ENCODE assay signal across 9 cellular contexts in the genomic region with DNA sequence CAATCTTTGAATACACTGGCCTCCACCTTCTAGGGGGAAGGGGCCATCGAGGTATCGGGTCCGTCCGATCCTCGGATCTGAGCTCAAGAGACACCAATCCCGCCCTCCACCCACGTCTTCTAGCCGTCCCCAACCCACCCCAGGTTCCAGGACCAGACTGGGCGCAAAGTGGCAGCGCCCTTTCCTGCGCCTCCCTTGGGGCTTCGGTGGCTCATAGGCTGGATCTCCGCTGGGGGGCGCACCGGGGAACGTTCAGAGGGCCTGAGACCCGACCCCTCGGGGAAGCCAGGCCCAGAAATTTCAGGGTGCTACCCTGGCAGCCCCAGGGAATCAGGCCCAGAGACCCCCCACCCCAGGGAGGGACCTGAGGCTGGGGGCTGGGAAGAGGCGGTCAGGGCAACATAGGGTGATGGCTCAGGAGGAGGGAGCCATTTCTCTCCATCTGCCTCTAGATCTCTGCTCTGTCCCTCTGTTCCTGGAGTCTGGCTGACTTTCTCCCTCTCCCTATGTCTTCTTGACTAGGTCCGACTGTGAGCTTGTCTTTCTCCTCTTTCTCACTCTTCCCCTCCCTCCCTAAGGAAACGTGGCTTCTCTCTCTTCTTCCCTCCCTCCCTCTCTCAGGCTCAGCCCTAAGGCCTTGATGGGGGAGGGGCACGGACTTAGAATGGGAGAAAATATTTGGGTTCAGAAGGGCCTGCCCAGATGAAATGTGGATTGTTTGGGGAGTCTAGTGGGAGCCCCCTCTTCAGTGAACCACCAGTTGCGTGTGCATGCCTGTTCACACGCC. TPM values are rescaled to one million over a fixed set of nuclear protein-coding genes. Genes with fewer than 3 reads are reported as not detected.
A peak's percentile ranks its signal among the peaks of the same experiment; 100 is the strongest.
DNase-seq lines count a peak whose midpoint lies in the region; ATAC-seq and TF ChIP-seq lines count a peak whose summit lies in the region.
"Had no signal": no experiment of that assay in that cellular context is flagged by ENCODE, and none has a peak within 500 bp of the region (broad histone marks: within the 10 kb centered on the region; RNA-seq: fewer than 3 reads in every experiment).

No MANE protein-coding gene starts in this region.

- CTCF ChIA-PET in HEK293T (lab: Yijun Ruan, JAX): interaction anchor here (0.8 to 2.7 kb wide), 10 partner anchors 9 to 41 kb away, joined by 3 to 20 read pairs (median 4); no protein-coding TSS in a partner anchor

- H3K27me3 ChIP-seq in heart left ventricle: peaks cover 0 to 24% (median 0%) of the 10 kb centered on the region in 9 donors

- H3K4me3 Mint-ChIP-seq in activated T-cell treated with anti-CD3 and anti-CD28 coated beads, Interleukin-2, amount 50 U/mL, for 24 hours: peak overlapping the region; percentile 30

- peaks cover 8% of the 10 kb centered on the region for H3K4me1 Mint-ChIP-seq in activated T-cell treated with anti-CD3 and anti-CD28 coated beads, Interleukin-2, amount 50 U/mL, for 24 hours (ENCODE audit: low read depth)

- POLR2A ChIA-PET in HEK293T (lab: Yijun Ruan, JAX): interaction anchor here (1.4 to 4.1 kb wide), 8 partner anchors 11 to 41 kb away, joined by 3 to 26 read pairs (median 8); no protein-coding TSS in a partner anchor

- no peaks in the 10 kb centered on the region for H3K9me3 ChIP-seq in heart left ventricle

- 18 to 29% (median 22%) methylated on average over 15 to 24 of the region's 24 CpGs for WGBS in heart left ventricle, 4 donors

- peak in 3 of 4 donors; percentile 27 to 50 (median 43) for ATAC-seq in heart left ventricle
- peak; percentile 32 for ATAC-seq in sciatic nerve
- ATAC-seq in GM18907 (IDR thresholded peaks at IDR 0.05; ENCODE audit: unreplicated experiment): no peak

- TF ChIP-seq POLR2A in heart left ventricle (IDR thresholded peaks at IDR 0.05): no peak

- no peaks in the 10 kb centered on the region for H3K36me3 ChIP-seq in heart left ventricle

- H3K27ac ChIP-seq in heart left ventricle: peak overlapping the region; percentile 60 to 89 (median 80)
- H3K27ac ChIP-seq: epithelial cell of prostate had no signal

- peak overlapping the region; percentile 48 to 87 (median 72) for H3K4me3 ChIP-seq in heart left ventricle

- TF ChIP-seq CTCF in heart left ventricle (IDR thresholded peaks at IDR 0.05): peak; percentile 32 to 75 (median 56)

- H3K9me3 Mint-ChIP-seq in activated T-cell treated with anti-CD3 and anti-CD28 coated beads, Interleukin-2, amount 50 U/mL, for 24 hours: no peaks in the 10 kb centered on the region

- H3K4me1 ChIP-seq in heart left ventricle: peaks cover 7 to 84% (median 57%) of the 10 kb centered on the region in 12 donors

- DNase-seq in AG08396 (ENCODE audit: low spot score) (peak; percentile 84), HEK293T (ENCODE audit: extremely low spot score) (peak; percentile 70), heart left ventricle (peak in 4 of 5 donors; percentile 56 to 73 (median 61)), sciatic nerve (ENCODE audit: low spot score) (peak; percentile 79), GDM1 (lab: John Stamatoyannopoulos, UW) (no peak), NCI-H1417 (lab: John Stamatoyannopoulos, UW) (no peak)
- peak; percentile 59 for DNase-seq in activated T-cell treated with anti-CD3 and anti-CD28 coated beads, Interleukin-2, amount 50 U/mL, for 24 hours

- H3K27ac Mint-ChIP-seq in activated T-cell treated with anti-CD3 and anti-CD28 coated beads, Interleukin-2, amount 50 U/mL, for 24 hours: no peak overlapping the region

- H3K27me3 Mint-ChIP-seq in activated T-cell treated with anti-CD3 and anti-CD28 coated beads, Interleukin-2, amount 50 U/mL, for 24 hours: peaks cover 46% of the 10 kb centered on the region

- H3K36me3 Mint-ChIP-seq in activated T-cell treated with anti-CD3 and anti-CD28 coated beads, Interleukin-2, amount 50 U/mL, for 24 hours (ENCODE audit: low read depth): no peaks in the 10 kb centered on the region

- intact Hi-C loops in heart left ventricle (cut with DNase I) (loop anchor here in 5 of 10 donors (2.0 to 5.0 kb wide), 2 partner anchors 18 to 36 kb away; no protein-coding TSS in a partner anchor), sciatic nerve (cut with DNase I) (no loop called here)

TF ChIP-seq in HEK293T, 16 proteins besides CTCF, POLR2A, EP300 and RAD21:
- TF ChIP-seq LEF1 (IDR thresholded peaks at IDR 0.05; ENCODE audit: borderline replicate concordance): no peak
- no peak for TF ChIP-seq BHLHE40 (IDR thresholded peaks at IDR 0.05; ENCODE audit: borderline replicate concordance)
- no peak for TF ChIP-seq TARDBP (IDR thresholded peaks at IDR 0.05)
- TF ChIP-seq FOXK2 (IDR thresholded peaks at IDR 0.05): no peak
- no peak for TF ChIP-seq SP1 (IDR thresholded peaks at IDR 0.05)
- no peak for TF ChIP-seq SUZ12 (IDR thresholded peaks at IDR 0.05)
- TF ChIP-seq, protein P1, sequence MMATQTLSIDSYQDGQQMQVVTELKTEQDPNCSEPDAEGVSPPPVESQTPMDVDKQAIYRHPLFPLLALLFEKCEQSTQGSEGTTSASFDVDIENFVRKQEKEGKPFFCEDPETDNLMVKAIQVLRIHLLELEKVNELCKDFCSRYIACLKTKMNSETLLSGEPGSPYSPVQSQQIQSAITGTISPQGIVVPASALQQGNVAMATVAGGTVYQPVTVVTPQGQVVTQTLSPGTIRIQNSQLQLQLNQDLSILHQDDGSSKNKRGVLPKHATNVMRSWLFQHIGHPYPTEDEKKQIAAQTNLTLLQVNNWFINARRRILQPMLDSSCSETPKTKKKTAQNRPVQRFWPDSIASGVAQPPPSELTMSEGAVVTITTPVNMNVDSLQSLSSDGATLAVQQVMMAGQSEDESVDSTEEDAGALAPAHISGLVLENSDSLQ (IDR thresholded peaks at IDR 0.05): no peak
- TF ChIP-seq ELF4 (IDR thresholded peaks at IDR 0.05): no peak
- no peak for TF ChIP-seq FOXM1 (IDR thresholded peaks at IDR 0.05; ENCODE audit: borderline replicate concordance)
- TF ChIP-seq NFRKB (IDR thresholded peaks at IDR 0.05): no peak
- no peak for TF ChIP-seq L3MBTL2 (conservative IDR thresholded peaks at IDR 0.05)
- no peak for TF ChIP-seq FOXA1 (IDR thresholded peaks at IDR 0.05)
- no peak for TF ChIP-seq CTBP1 (IDR thresholded peaks at IDR 0.05; ENCODE audit: borderline replicate concordance)
- TF ChIP-seq HDGF (IDR thresholded peaks at IDR 0.05; ENCODE audit: borderline replicate concordance): no peak

RNA-seq across cellular contexts. Expression of a gene that starts 1.1 kb away (rescaled TPM):
- total RNA-seq in heart left ventricle: 10 to 100 TPM; 15.5 to 31.9 (median 23.3) TPM
- polyA plus RNA-seq in heart left ventricle: 10 to 100 TPM in 1 of 2 donors, 1 to 10 TPM in 1; 7.4 to 30.9 TPM
- 20.8 TPM for total RNA-seq in sciatic nerve

Comparison
In these comparisons a context has a peak if more than half of its experiments do, and no peak if none do; other contexts are left out.
1. DNase-seq: peak in AG08396 (single experiment), HEK293T (single experiment), activated T-cell treated with anti-CD3 and anti-CD28 coated beads, Interleukin-2, amount 50 U/mL, for 24 hours (single experiment), heart left ventricle (4 of 5) and sciatic nerve (single experiment); none in GDM1 (single experiment) and NCI-H1417 (0 of 3).